ENCODE assay signal across 1 cellular context in genomic region chr17:44733753-44734152, GRCh38.
TF ChIP-seq lines count a peak whose summit lies in the region.

No MANE protein-coding gene starts in this region.

TF ChIP-seq in A549, 52 proteins besides CTCF, POLR2A, EP300 and RAD21:
- TF ChIP-seq CEBPB (IDR thresholded peaks at IDR 0.05) (no peak), NFE2L2 (conservative IDR thresholded peaks at IDR 0.05; ENCODE audit: low read length) (no peak), KDM1A (IDR thresholded peaks at IDR 0.05; ENCODE audit: low read depth) (no peak), JUN (IDR thresholded peaks at IDR 0.05) (no peak)
